12 cellular contexts compared by ENCODE assay signal in the genomic region with DNA sequence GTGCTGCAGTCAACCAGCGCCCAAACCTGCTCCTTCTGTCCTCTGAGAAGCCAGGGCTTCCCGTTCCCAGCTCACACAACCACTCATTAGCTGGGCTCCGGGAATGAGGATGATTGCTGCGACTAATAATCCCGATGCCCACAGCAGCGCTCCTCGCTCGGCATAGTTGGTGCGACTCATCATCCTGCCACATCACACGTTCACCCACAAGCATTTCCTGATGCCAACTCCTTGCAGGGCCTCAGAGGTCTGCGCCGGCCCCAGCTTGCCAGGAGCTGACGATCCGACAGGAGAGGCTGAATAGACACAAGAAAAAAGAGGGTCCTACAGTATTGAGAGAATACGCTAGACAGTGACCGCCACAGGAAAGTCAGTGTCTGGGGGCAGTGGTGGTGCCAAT. TPM values are rescaled to one million over a fixed set of nuclear protein-coding genes. Genes with fewer than 3 reads are reported as not detected.
A peak's percentile ranks its signal among the peaks of the same experiment; 100 is the strongest.
DNase-seq lines count a peak whose midpoint lies in the region; TF ChIP-seq lines count a peak whose summit lies in the region.
"Had no signal": no experiment of that assay in that cellular context is flagged by ENCODE, and none has a peak within 500 bp of the region (broad histone marks: within the 10 kb centered on the region; RNA-seq: fewer than 3 reads in every experiment).

No MANE protein-coding gene starts in this region.

- DNase-seq in A673 (ENCODE audit: low spot score) = peak; percentile 30
- peak; percentile 69 for DNase-seq in HS-27A (ENCODE audit: low read depth)
- peak; percentile 64 for DNase-seq in amniotic stem cell (lab: John Stamatoyannopoulos, UW)
- DNase-seq in foreskin melanocyte = peak; percentile 67
- DNase-seq in central memory CD4-positive, alpha-beta T cell = no peak
- DNase-seq in medulla oblongata (ENCODE audit: extremely low spot score) = no peak
- no peak for DNase-seq in activated naive CD4-positive, alpha-beta T cell (lab: John Stamatoyannopoulos, UW)
- DNase-seq in NCI-H2081 treated with DMSO at 0.1 percent for 48 hours (lab: John Stamatoyannopoulos, UW) = no peak
- DNase-seq: lower lobe of right lung; NCI-H187; stimulated activated naive CD4-positive, alpha-beta T cell treated with Interleukin-2 at 50 U/mL for 16 hours had no signal

- no TSS peak for BruUV-seq in A673 (replicated peaks; lab: Mats Ljungman, UMichigan)

- H3K4me3 ChIP-seq in A673 (ENCODE audit: low read depth, low read length, poor library complexity, severe bottlenecking) = no peak overlapping the region
- H3K4me3 ChIP-seq: lower lobe of right lung, skin epidermis had no signal

- H3K9me3 ChIP-seq in A673 (ENCODE audit: low read depth, low read length, poor library complexity, severe bottlenecking) = no peaks in the 10 kb centered on the region
- H3K9me3 ChIP-seq: lower lobe of right lung had no signal

- H3K27me3 ChIP-seq in A673 (replicated peaks; ENCODE audit: insufficient read depth, low read depth, low read length, poor library complexity) = no peaks in the 10 kb centered on the region

- CTCF ChIA-PET in A673 (lab: Charles Lee) = no interaction called here

- TF ChIP-seq CTCF in A673 (conservative IDR thresholded peaks at IDR 0.05; ENCODE audit: low read depth, low read length) = no peak

- intact Hi-C loops in A673 (cut with micrococcal nuclease; ENCODE audit: unreplicated experiment) = no loop called here

- H3K27ac ChIP-seq in A673 (ENCODE audit: low read depth, low read length, poor library complexity, severe bottlenecking) = no peak overlapping the region
- H3K27ac ChIP-seq: lower lobe of right lung had no signal

- H3K36me3 ChIP-seq in A673 (ENCODE audit: insufficient read depth, low read length, poor library complexity, severe bottlenecking) = no peaks in the 10 kb centered on the region
- H3K36me3 ChIP-seq: lower lobe of right lung had no signal

- POLR2A ChIA-PET in A673 (lab: Charles Lee; ENCODE audit: low non-redundant PET) = no interaction called here

- H3K4me1 ChIP-seq in A673 (ENCODE audit: insufficient read depth, low read length, poor library complexity, severe bottlenecking) = no peaks in the 10 kb centered on the region
- H3K4me1 ChIP-seq: lower lobe of right lung had no signal

RNA-seq across cellular contexts. Expression of a gene that starts 10.6 kb away (rescaled TPM):
- total RNA-seq in A673 (2021) = 196 and 200 TPM in 2 replicates

RNA-seq across cellular contexts. Expression of a gene that starts 55.0 kb away (rescaled TPM):
- total RNA-seq in A673 (2021) = 45.6 and 50.9 TPM in 2 replicates

Comparison
In these comparisons a context has a peak if more than half of its experiments do, and no peak if none do; other contexts are left out.
1. DNase-seq: peak in A673 (single experiment), HS-27A (single experiment), amniotic stem cell (single experiment) and foreskin melanocyte (single experiment); none in central memory CD4-positive, alpha-beta T cell (single experiment), medulla oblongata (single experiment), activated naive CD4-positive, alpha-beta T cell (0 of 4) and NCI-H2081 treated with DMSO at 0.1 percent for 48 hours (single experiment).